ENCODE assay signal across 1 cellular context in genomic region chr1:32247452-32247851, GRCh38.
TF ChIP-seq lines count a peak whose summit lies in the region.

No MANE protein-coding gene starts in this region.

TF ChIP-seq in H1, 55 proteins besides CTCF, POLR2A, EP300 and RAD21:
- TF ChIP-seq KDM1A (IDR thresholded peaks at IDR 0.05; ENCODE audit: borderline replicate concordance, low read length) (no peak), SP2 (IDR thresholded peaks at IDR 0.05; ENCODE audit: low read length) (no peak), YY1 (IDR thresholded peaks at IDR 0.05; ENCODE audit: low read depth, low read length) (no peak), EGR1 (IDR thresholded peaks at IDR 0.05; ENCODE audit: borderline replicate concordance, low read depth, low read length) (no peak), BCL11A (IDR thresholded peaks at IDR 0.05; ENCODE audit: low read depth in 2 of 2, low read length in 2 of 2) (no peak), SRF (IDR thresholded peaks at IDR 0.05; ENCODE audit: low read depth, low read length) (no peak), SUZ12 (IDR thresholded peaks at IDR 0.05; ENCODE audit: low read length) (no peak), SAP30 (IDR thresholded peaks at IDR 0.05; ENCODE audit: insufficient read depth, insufficient replicate concordance, low read length) (no peak), RBBP5 (IDR thresholded peaks at IDR 0.05; ENCODE audit: borderline replicate concordance, low read depth, low read length) (no peak), FOSL1 (IDR thresholded peaks at IDR 0.05; ENCODE audit: insufficient read depth, low read depth, low read length) (no peak), CHD2 (IDR thresholded peaks at IDR 0.05; ENCODE audit: low read length) (no peak)
